Comparison of ENCODE assay signal across 22 cellular contexts in the genomic region with DNA sequence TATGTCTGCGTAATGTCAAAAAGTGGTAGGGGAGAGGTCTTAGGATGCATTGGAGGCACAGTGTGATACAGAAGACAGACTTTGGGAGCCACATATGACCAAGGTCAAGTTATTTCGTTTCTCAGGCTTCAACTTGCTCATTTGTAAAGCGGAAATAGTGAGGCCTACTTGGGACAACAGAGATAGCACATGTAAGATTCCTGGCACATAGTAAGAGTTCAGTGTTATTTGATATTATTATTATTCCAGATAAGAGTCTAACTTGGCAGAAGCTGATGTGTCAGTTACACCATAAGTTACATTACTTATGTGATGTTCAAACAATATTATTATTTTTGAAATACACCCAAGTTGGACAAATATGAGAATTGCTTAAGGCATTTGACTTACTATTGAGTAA. TPM values are rescaled to one million over a fixed set of nuclear protein-coding genes. Genes with fewer than 3 reads are reported as not detected.
"Had no signal": no experiment of that assay in that cellular context is flagged by ENCODE, and none has a peak within 500 bp of the region (broad histone marks: within the 10 kb centered on the region; RNA-seq: fewer than 3 reads in every experiment).

No MANE protein-coding gene starts in this region.

- H3K27ac ChIP-seq: body of pancreas, left lung, parathyroid adenoma, skin epidermis, transverse colon had no signal

- H3K27ac Mint-ChIP-seq: activated CD4-positive, alpha-beta memory T cell treated with anti-CD3 and anti-CD28 coated beads, Interleukin-2, amount 10 ng/mL, durations not matched to agents 7 days and 5 days; activated naive CD4-positive, alpha-beta T cell treated with anti-CD3 and anti-CD28 coated beads, Interleukin-2, amount 10 ng/mL, durations not matched to agents 7 days and 5 days; activated T-cell treated with anti-CD3 and anti-CD28 coated beads, Interleukin-2, amount 50 U/mL, for 24 hours; memory B cell; naive thymus-derived CD4-positive, alpha-beta T cell; stimulated activated naive B cell treated with anti-CD40 and anti-IgM and Interleukin-4, amounts not matched to agents 10 μg/mL and 1 μg/mL and 100 μg/mL, for 72 hours; WTC11 had no signal

- H3K36me3 ChIP-seq: left lung, transverse colon had no signal

- H3K9me3 Mint-ChIP-seq: activated CD4-positive, alpha-beta memory T cell treated with anti-CD3 and anti-CD28 coated beads, Interleukin-2, amount 10 ng/mL, durations not matched to agents 7 days and 5 days; activated naive CD4-positive, alpha-beta T cell treated with anti-CD3 and anti-CD28 coated beads, Interleukin-2, amount 10 ng/mL, durations not matched to agents 7 days and 5 days; activated T-cell treated with anti-CD3 and anti-CD28 coated beads, Interleukin-2, amount 50 U/mL, for 24 hours had no signal

- ATAC-seq: body of pancreas; left lung; mucosa of descending colon; naive thymus-derived CD4-positive, alpha-beta T cell; stimulated activated naive B cell treated with anti-CD40 and anti-IgM and Interleukin-4, amounts not matched to agents 10 μg/mL and 1 μg/mL and 100 μg/mL, for 72 hours; WTC11 had no signal

- H3K4me1 ChIP-seq: body of pancreas, left lung, parathyroid adenoma, transverse colon had no signal

- H3K4me3 ChIP-seq: body of pancreas, left lung, mucosa of descending colon, skin epidermis, transverse colon had no signal

- H3K27me3 Mint-ChIP-seq: activated naive CD4-positive, alpha-beta T cell treated with anti-CD3 and anti-CD28 coated beads, Interleukin-2, amount 10 ng/mL, durations not matched to agents 7 days and 5 days; memory B cell had no signal

- DNase-seq: activated CD4-positive, alpha-beta memory T cell treated with anti-CD3 and anti-CD28 coated beads, Interleukin-2, amount 10 ng/mL, durations not matched to agents 7 days and 5 days; activated CD4-positive, alpha-beta T cell treated with anti-CD3 and anti-CD28 coated beads for 4 hours; activated naive CD4-positive, alpha-beta T cell treated with anti-CD3 and anti-CD28 coated beads, Interleukin-2, amount 10 ng/mL, durations not matched to agents 7 days and 5 days; activated T-cell treated with anti-CD3 and anti-CD28 coated beads, Interleukin-2, amount 50 U/mL, for 24 hours; body of pancreas; cerebellar nuclear complex; left lung; mucosa of descending colon; naive thymus-derived CD4-positive, alpha-beta T cell; retina; stimulated activated CD4-positive, alpha-beta T cell treated with anti-CD3 and anti-CD28 coated beads, Interleukin-15, amount 100 ng/mL, for 24 hours; stimulated activated CD4-positive, alpha-beta T cell treated with anti-CD3 and anti-CD28 coated beads, Interleukin-4, amount 100 ng/mL, for 1 hour; stimulated activated naive B cell treated with anti-CD40 and anti-IgM and Interleukin-4, amounts not matched to agents 10 μg/mL and 1 μg/mL and 100 μg/mL, for 72 hours; T-helper 2 cell; transverse colon had no signal

- H3K4me1 Mint-ChIP-seq: activated CD4-positive, alpha-beta memory T cell treated with anti-CD3 and anti-CD28 coated beads, Interleukin-2, amount 10 ng/mL, durations not matched to agents 7 days and 5 days; activated naive CD4-positive, alpha-beta T cell treated with anti-CD3 and anti-CD28 coated beads, Interleukin-2, amount 10 ng/mL, durations not matched to agents 7 days and 5 days; memory B cell; naive thymus-derived CD4-positive, alpha-beta T cell; stimulated activated naive B cell treated with anti-CD40 and anti-IgM and Interleukin-4, amounts not matched to agents 10 μg/mL and 1 μg/mL and 100 μg/mL, for 72 hours had no signal

- H3K9me3 ChIP-seq: body of pancreas, left lung, mucosa of descending colon, transverse colon had no signal

- H3K4me3 Mint-ChIP-seq: activated CD4-positive, alpha-beta memory T cell treated with anti-CD3 and anti-CD28 coated beads, Interleukin-2, amount 10 ng/mL, durations not matched to agents 7 days and 5 days; activated naive CD4-positive, alpha-beta T cell treated with anti-CD3 and anti-CD28 coated beads, Interleukin-2, amount 10 ng/mL, durations not matched to agents 7 days and 5 days; activated T-cell treated with anti-CD3 and anti-CD28 coated beads, Interleukin-2, amount 50 U/mL, for 24 hours; memory B cell; naive thymus-derived CD4-positive, alpha-beta T cell; stimulated activated naive B cell treated with anti-CD40 and anti-IgM and Interleukin-4, amounts not matched to agents 10 μg/mL and 1 μg/mL and 100 μg/mL, for 72 hours; WTC11 had no signal

- H3K27me3 ChIP-seq: body of pancreas, left lung, transverse colon had no signal

- FAIRE-seq: keratinocyte, TTC549 had no signal

- H3K36me3 Mint-ChIP-seq: activated naive CD4-positive, alpha-beta T cell treated with anti-CD3 and anti-CD28 coated beads, Interleukin-2, amount 10 ng/mL, durations not matched to agents 7 days and 5 days; memory B cell; naive thymus-derived CD4-positive, alpha-beta T cell; stimulated activated naive B cell treated with anti-CD40 and anti-IgM and Interleukin-4, amounts not matched to agents 10 μg/mL and 1 μg/mL and 100 μg/mL, for 72 hours; WTC11 had no signal

RNA-seq across cellular contexts. Expression of a gene that starts 10.2 kb away (rescaled TPM):
- total RNA-seq: activated CD4-positive, alpha-beta memory T cell treated with anti-CD3 and anti-CD28 coated beads, Interleukin-2, amount 10 ng/mL, durations not matched to agents 7 days and 5 days; naive thymus-derived CD4-positive, alpha-beta T cell had no signal
- polyA plus RNA-seq: naive thymus-derived CD4-positive, alpha-beta T cell had no signal

RNA-seq across cellular contexts. Expression of a gene that starts 53.8 kb away (rescaled TPM):
- total RNA-seq: activated CD4-positive, alpha-beta memory T cell treated with anti-CD3 and anti-CD28 coated beads, Interleukin-2, amount 10 ng/mL, durations not matched to agents 7 days and 5 days; epithelial cell of proximal tubule; naive thymus-derived CD4-positive, alpha-beta T cell; WTC11 had no signal
- polyA plus RNA-seq: keratinocyte; naive thymus-derived CD4-positive, alpha-beta T cell had no signal
